10 cellular contexts compared by ENCODE assay signal in genomic region chr20:31694842-31695593, GRCh38. TPM values are rescaled to one million over a fixed set of nuclear protein-coding genes. Genes with fewer than 3 reads are reported as not detected.
DNase-seq lines count a peak whose midpoint lies in the region; ATAC-seq and TF ChIP-seq lines count a peak whose summit lies in the region.
"Had no signal": no experiment of that assay in that cellular context is flagged by ENCODE, and none has a peak within 500 bp of the region (broad histone marks: within the 10 kb centered on the region; RNA-seq: fewer than 3 reads in every experiment).

No MANE protein-coding gene starts in this region.

- H3K4me1 ChIP-seq in adipocyte (ENCODE audit: control insufficient read depth, insufficient read depth, low read length) (peaks cover 67% of the 10 kb centered on the region), transverse colon (peaks cover 20 to 64% (median 31%) of the 10 kb centered on the region in 4 donors)

- in situ Hi-C loops in transverse colon (cut with MboI; ENCODE audit: low pct_ligation_motif_present in 1 of 4, low pct_unique_long_range_greater_than_20kb in 1 of 4, low sequenced_read_pairs in 3 of 4) = no loop called here

- no peak for TF ChIP-seq POLR2A in transverse colon (IDR thresholded peaks at IDR 0.05)

- H3K36me3 Mint-ChIP-seq in activated naive CD4-positive, alpha-beta T cell treated with anti-CD3 and anti-CD28 coated beads, Interleukin-2, amount 50 U/mL, for 24 hours = peaks cover 14% of the 10 kb centered on the region
- H3K36me3 Mint-ChIP-seq in memory B cell = peaks cover 7% of the 10 kb centered on the region

- peak overlapping the region; percentile 64 for H3K9ac ChIP-seq in adipocyte (ENCODE audit: low read length)

- intact Hi-C loops in transverse colon (cut with DNase I; ENCODE audit: low total_unique reads) = no loop called here

- H3K27ac Mint-ChIP-seq in activated naive CD4-positive, alpha-beta T cell treated with anti-CD3 and anti-CD28 coated beads, Interleukin-2, amount 50 U/mL, for 24 hours = peak overlapping the region; percentile 94
- peak overlapping the region; percentile 42 for H3K27ac Mint-ChIP-seq in memory B cell

- TF ChIP-seq CTCF in transverse colon (IDR thresholded peaks at IDR 0.05) = no peak

- peaks cover 30% of the 10 kb centered on the region for H3K36me3 ChIP-seq in adipocyte (ENCODE audit: control insufficient read depth, insufficient read depth, low read length, severe bottlenecking)
- no peaks in the 10 kb centered on the region for H3K36me3 ChIP-seq in transverse colon

- no peaks in the 10 kb centered on the region for H3K27me3 Mint-ChIP-seq in activated naive CD4-positive, alpha-beta T cell treated with anti-CD3 and anti-CD28 coated beads, Interleukin-2, amount 50 U/mL, for 24 hours
- H3K27me3 Mint-ChIP-seq in memory B cell = no peaks in the 10 kb centered on the region

- H3K27ac ChIP-seq in transverse colon = peak overlapping the region; percentile 16 to 83 (median 56)
- H3K27ac ChIP-seq: foreskin keratinocyte had no signal

- no peak for ATAC-seq in memory B cell (ENCODE audit: low read depth)
- ATAC-seq: foreskin keratinocyte had no signal

- 85 to 100% methylated on average over 4 to 5 of the region's 5 CpGs for WGBS in transverse colon (ENCODE audit: low coverage in 1 of 2), 2 donors

- no peak for DNase-seq in activated naive CD4-positive, alpha-beta T cell (lab: John Stamatoyannopoulos, UW)
- no peak for DNase-seq in adipocyte (ENCODE audit: low read depth)
- no peak for DNase-seq in memory B cell (ENCODE audit: low spot score in 2 of 2)
- DNase-seq in transverse colon = no peak
- DNase-seq in NCI-H1436 treated with DMSO at 0.1 percent for 48 hours (lab: John Stamatoyannopoulos, UW) = no peak
- DNase-seq in NCI-H524 (lab: John Stamatoyannopoulos, UW) = no peak
- no peak for DNase-seq in islet precursor cell
- DNase-seq: foreskin keratinocyte, nephron progenitor cell had no signal

- H3K9me3 ChIP-seq in adipocyte (ENCODE audit: control insufficient read depth, low read length) (no peaks in the 10 kb centered on the region), transverse colon (no peaks in the 10 kb centered on the region)

- H3K9me3 Mint-ChIP-seq in activated naive CD4-positive, alpha-beta T cell treated with anti-CD3 and anti-CD28 coated beads, Interleukin-2, amount 50 U/mL, for 24 hours = no peaks in the 10 kb centered on the region
- no peaks in the 10 kb centered on the region for H3K9me3 Mint-ChIP-seq in memory B cell
- H3K9me3 Mint-ChIP-seq: nephron progenitor cell had no signal

- H3K27me3 ChIP-seq in adipocyte (replicated peaks; ENCODE audit: control insufficient read depth, insufficient read depth, low read length) (no peaks in the 10 kb centered on the region), transverse colon (no peaks in the 10 kb centered on the region)
- H3K27me3 ChIP-seq: foreskin keratinocyte had no signal

- TF ChIP-seq EP300 in transverse colon (IDR thresholded peaks at IDR 0.05; ENCODE audit: low read depth) = no peak

- H3K4me1 Mint-ChIP-seq in activated naive CD4-positive, alpha-beta T cell treated with anti-CD3 and anti-CD28 coated beads, Interleukin-2, amount 50 U/mL, for 24 hours = peaks cover 62% of the 10 kb centered on the region
- H3K4me1 Mint-ChIP-seq in memory B cell = peaks cover 31% of the 10 kb centered on the region

- H3K4me3 ChIP-seq in adipocyte (ENCODE audit: low read length) = no peak overlapping the region
- no peak overlapping the region for H3K4me3 ChIP-seq in transverse colon

- peak overlapping the region; percentile 2 for H3K4me3 Mint-ChIP-seq in activated naive CD4-positive, alpha-beta T cell treated with anti-CD3 and anti-CD28 coated beads, Interleukin-2, amount 50 U/mL, for 24 hours
- no peak overlapping the region for H3K4me3 Mint-ChIP-seq in memory B cell
- H3K4me3 Mint-ChIP-seq: nephron progenitor cell had no signal

RNA-seq across cellular contexts. Expression of gene BCL2L1, which starts 27.6 kb away (rescaled TPM):
- total RNA-seq in transverse colon = 100 to 1,000 TPM in 3 of 4 donors, 10 to 100 TPM in 1; 98.6 to 151 (median 107) TPM

RNA-seq across cellular contexts. Expression of gene TPX2, which starts 44.1 kb away (rescaled TPM):
- total RNA-seq in transverse colon = 10 to 100 TPM in 2 of 4 donors, 1 to 10 TPM in 2; 3.2 to 15.7 (median 7.8) TPM

RNA-seq across cellular contexts. Expression of gene COX4I2, which starts 57.3 kb away (rescaled TPM):
- not detected for total RNA-seq in transverse colon
- total RNA-seq: foreskin keratinocyte had no signal
